In the genomic region with DNA sequence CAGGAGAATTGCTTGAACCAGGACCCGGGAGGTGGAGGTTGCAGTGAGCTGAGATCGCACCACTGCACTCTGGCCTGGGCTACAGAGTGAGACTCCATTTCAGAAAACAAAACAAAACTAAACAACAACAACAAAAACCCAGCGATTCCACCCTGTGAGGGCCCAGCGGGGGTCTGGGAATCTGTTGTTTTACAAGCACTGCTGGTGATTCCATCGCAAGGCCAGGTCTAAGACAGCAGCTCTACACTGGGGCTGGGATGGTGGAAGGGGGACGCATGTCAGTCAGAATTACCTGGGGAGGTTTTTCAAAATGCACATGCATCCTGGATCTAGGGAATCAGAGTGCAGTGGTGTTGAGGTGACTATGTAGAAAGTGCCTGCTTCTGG, we compare ENCODE assay signal across 21 cellular contexts.
DNase-seq lines count a peak whose midpoint lies in the region; ATAC-seq and TF ChIP-seq lines count a peak whose summit lies in the region.
"Had no signal": no experiment of that assay in that cellular context is flagged by ENCODE, and none has a peak within 500 bp of the region (broad histone marks: within the 10 kb centered on the region; RNA-seq: fewer than 3 reads in every experiment).

No MANE protein-coding gene starts in this region.

- peaks cover 59% of the 10 kb centered on the region for H3K4me1 Mint-ChIP-seq in activated CD4-positive, alpha-beta memory T cell treated with anti-CD3 and anti-CD28 coated beads for 36 hours (ENCODE audit: low read depth)
- H3K4me1 Mint-ChIP-seq in activated CD4-positive, alpha-beta memory T cell treated with anti-CD3 and anti-CD28 coated beads, Interleukin-2, amount 10 ng/mL, durations not matched to agents 7 days and 5 days = peaks cover 23% of the 10 kb centered on the region
- H3K4me1 Mint-ChIP-seq in CD8-positive, alpha-beta memory T cell = peaks cover 0 to 5% (median 0%) of the 10 kb centered on the region in 3 donors
- H3K4me1 Mint-ChIP-seq in T-helper 17 cell (peaks cover 27% of the 10 kb centered on the region), neural progenitor cell (no peaks in the 10 kb centered on the region)

- peak overlapping the region; percentile 25 for H3K4me3 ChIP-seq in CD8-positive, alpha-beta memory T cell (ENCODE audit: low read length)
- H3K4me3 ChIP-seq in neural progenitor cell = no peak overlapping the region
- no peak overlapping the region for H3K4me3 ChIP-seq in heart left ventricle
- H3K4me3 ChIP-seq: adrenal gland, Peyer's patch, psoas muscle had no signal

- no peaks in the 10 kb centered on the region for H4K20me1 ChIP-seq in neural progenitor cell (ENCODE audit: low read depth)

- H3K4me1 ChIP-seq in CD8-positive, alpha-beta memory T cell (ENCODE audit: insufficient read depth, low read length) = peaks cover 43% of the 10 kb centered on the region
- H3K4me1 ChIP-seq in neural progenitor cell (no peaks in the 10 kb centered on the region), heart left ventricle (peaks cover 0 to 30% (median 0%) of the 10 kb centered on the region in 12 donors)
- H3K4me1 ChIP-seq: adrenal gland, Peyer's patch, psoas muscle had no signal

- DNase-seq in activated CD4-positive, alpha-beta memory T cell treated with anti-CD3 and anti-CD28 coated beads for 36 hours = no peak
- no peak for DNase-seq in activated CD4-positive, alpha-beta memory T cell treated with anti-CD3 and anti-CD28 coated beads, Interleukin-2, amount 10 ng/mL, durations not matched to agents 7 days and 5 days
- no peak for DNase-seq in CD8-positive, alpha-beta memory T cell
- DNase-seq in T-helper 17 cell (no peak), neural progenitor cell (ENCODE audit: low spot score) (peak; percentile 8), heart left ventricle (no peak), activated gamma-delta T cell (lab: John Stamatoyannopoulos, UW) (no peak), D341Med (ENCODE audit: low spot score) (no peak)
- DNase-seq: activated CD4-positive, alpha-beta T cell treated with anti-CD3 and anti-CD28 coated beads for 1 hour; adrenal gland; brain microvascular endothelial cell; effector CD4-positive, alpha-beta T cell; erythroblast; foreskin fibroblast; NCI-H1436 treated with DMSO at 0.1 percent for 48 hours; NCI-H510A; Peyer's patch; psoas muscle; stimulated activated CD8-positive, alpha-beta memory T cell treated with anti-CD3 and anti-CD28 coated beads, Interleukin-4, amount 100 ng/mL, for 48 hours had no signal

- no peaks in the 10 kb centered on the region for H3K79me2 ChIP-seq in neural progenitor cell (ENCODE audit: low read depth)

- peak overlapping the region; percentile 34 for H3K27ac Mint-ChIP-seq in activated CD4-positive, alpha-beta memory T cell treated with anti-CD3 and anti-CD28 coated beads for 36 hours
- H3K27ac Mint-ChIP-seq in activated CD4-positive, alpha-beta memory T cell treated with anti-CD3 and anti-CD28 coated beads, Interleukin-2, amount 10 ng/mL, durations not matched to agents 7 days and 5 days = no peak overlapping the region
- H3K27ac Mint-ChIP-seq in CD8-positive, alpha-beta memory T cell = no peak overlapping the region
- no peak overlapping the region for H3K27ac Mint-ChIP-seq in T-helper 17 cell
- H3K27ac Mint-ChIP-seq in neural progenitor cell = no peak overlapping the region
- H3K27ac Mint-ChIP-seq: type B pancreatic cell had no signal

- H3K4me2 ChIP-seq in neural progenitor cell = no peak overlapping the region

- H3K27ac ChIP-seq in CD8-positive, alpha-beta memory T cell (ENCODE audit: low read depth, low read length) = no peak overlapping the region
- no peak overlapping the region for H3K27ac ChIP-seq in neural progenitor cell
- H3K27ac ChIP-seq in heart left ventricle = no peak overlapping the region
- H3K27ac ChIP-seq: adrenal gland, brain microvascular endothelial cell, neutrophil, psoas muscle had no signal

- H3K9me3 ChIP-seq in CD8-positive, alpha-beta memory T cell (ENCODE audit: low read length) = no peaks in the 10 kb centered on the region
- H3K9me3 ChIP-seq in T-helper 17 cell (ENCODE audit: control insufficient read depth, low read length, poor library complexity, severe bottlenecking) (no peaks in the 10 kb centered on the region), neural progenitor cell (ENCODE audit: low read depth) (no peaks in the 10 kb centered on the region), heart left ventricle (no peaks in the 10 kb centered on the region)
- H3K9me3 ChIP-seq: adrenal gland, neutrophil, Peyer's patch, psoas muscle had no signal

- no peak for TF ChIP-seq POLR2A in heart left ventricle (IDR thresholded peaks at IDR 0.05)

- H3K27me3 Mint-ChIP-seq in activated CD4-positive, alpha-beta memory T cell treated with anti-CD3 and anti-CD28 coated beads for 36 hours = no peaks in the 10 kb centered on the region
- H3K27me3 Mint-ChIP-seq in activated CD4-positive, alpha-beta memory T cell treated with anti-CD3 and anti-CD28 coated beads, Interleukin-2, amount 10 ng/mL, durations not matched to agents 7 days and 5 days = peaks cover 8% of the 10 kb centered on the region
- peaks cover 0 to 3% of the 10 kb centered on the region in 2 donors for H3K27me3 Mint-ChIP-seq in CD8-positive, alpha-beta memory T cell
- H3K27me3 Mint-ChIP-seq in T-helper 17 cell (no peaks in the 10 kb centered on the region), neural progenitor cell (ENCODE audit: insufficient read depth, low read depth) (no peaks in the 10 kb centered on the region)

- no peak overlapping the region for H3K4me3 Mint-ChIP-seq in activated CD4-positive, alpha-beta memory T cell treated with anti-CD3 and anti-CD28 coated beads for 36 hours
- H3K4me3 Mint-ChIP-seq in activated CD4-positive, alpha-beta memory T cell treated with anti-CD3 and anti-CD28 coated beads, Interleukin-2, amount 10 ng/mL, durations not matched to agents 7 days and 5 days = no peak overlapping the region
- H3K4me3 Mint-ChIP-seq in CD8-positive, alpha-beta memory T cell = no peak overlapping the region
- H3K4me3 Mint-ChIP-seq in T-helper 17 cell (peak overlapping the region; percentile 46), neural progenitor cell (no peak overlapping the region)
- H3K4me3 Mint-ChIP-seq: type B pancreatic cell had no signal

- no peak overlapping the region for H3K9ac ChIP-seq in neural progenitor cell

- H3K9me3 Mint-ChIP-seq in activated CD4-positive, alpha-beta memory T cell treated with anti-CD3 and anti-CD28 coated beads for 36 hours = no peaks in the 10 kb centered on the region
- H3K9me3 Mint-ChIP-seq in activated CD4-positive, alpha-beta memory T cell treated with anti-CD3 and anti-CD28 coated beads, Interleukin-2, amount 10 ng/mL, durations not matched to agents 7 days and 5 days = no peaks in the 10 kb centered on the region
- H3K9me3 Mint-ChIP-seq in CD8-positive, alpha-beta memory T cell = no peaks in the 10 kb centered on the region
- H3K9me3 Mint-ChIP-seq in neural progenitor cell = no peaks in the 10 kb centered on the region

- WGBS in heart left ventricle, 4 donors = 86 to 90% (median 89%) methylated on average over 6 of the region's 6 CpGs

- H2AFZ ChIP-seq in neural progenitor cell (replicated peaks) = no peak overlapping the region

- POLR2A ChIA-PET in activated CD4-positive, alpha-beta memory T cell treated with anti-CD3 and anti-CD28 coated beads for 36 hours (lab: Charles Lee) = interaction anchor here (1.0 to 1.4 kb wide), 2 partner anchors 44 to 187 kb away, joined by 3 read pairs; no protein-coding TSS in a partner anchor
- POLR2A ChIA-PET in activated CD4-positive, alpha-beta memory T cell treated with anti-CD3 and anti-CD28 coated beads, Interleukin-2, amount 10 ng/mL, durations not matched to agents 7 days and 5 days (lab: Charles Lee) = interaction anchor here (0.9 to 1.4 kb wide), 2 partner anchors 130 to 147 kb away, joined by 3 to 4 read pairs; a partner anchor contains a TSS
- POLR2A ChIA-PET in CD8-positive, alpha-beta memory T cell (lab: Charles Lee) = no interaction called here

- TF ChIP-seq CTCF in neural progenitor cell (IDR thresholded peaks at IDR 0.05) (no peak), heart left ventricle (IDR thresholded peaks at IDR 0.05) (no peak)

- H3K36me3 ChIP-seq in CD8-positive, alpha-beta memory T cell (ENCODE audit: insufficient read depth, low read length) = no peaks in the 10 kb centered on the region
- H3K36me3 ChIP-seq in neural progenitor cell = no peaks in the 10 kb centered on the region
- no peaks in the 10 kb centered on the region for H3K36me3 ChIP-seq in heart left ventricle
- H3K36me3 ChIP-seq: adrenal gland, brain microvascular endothelial cell, Peyer's patch had no signal

- H3K27me3 ChIP-seq in CD8-positive, alpha-beta memory T cell (ENCODE audit: insufficient read depth, low read length, poor library complexity, severe bottlenecking) = no peaks in the 10 kb centered on the region
- H3K27me3 ChIP-seq in neural progenitor cell (no peaks in the 10 kb centered on the region), heart left ventricle (no peaks in the 10 kb centered on the region)
- H3K27me3 ChIP-seq: adrenal gland, brain microvascular endothelial cell, neutrophil, Peyer's patch had no signal

- H3K36me3 Mint-ChIP-seq in activated CD4-positive, alpha-beta memory T cell treated with anti-CD3 and anti-CD28 coated beads for 36 hours = no peaks in the 10 kb centered on the region
- H3K36me3 Mint-ChIP-seq in activated CD4-positive, alpha-beta memory T cell treated with anti-CD3 and anti-CD28 coated beads, Interleukin-2, amount 10 ng/mL, durations not matched to agents 7 days and 5 days (ENCODE audit: low read depth) = peaks cover 11% of the 10 kb centered on the region
- no peaks in the 10 kb centered on the region for H3K36me3 Mint-ChIP-seq in CD8-positive, alpha-beta memory T cell
- H3K36me3 Mint-ChIP-seq in T-helper 17 cell (ENCODE audit: low read depth) (peaks cover 4% of the 10 kb centered on the region), neural progenitor cell (no peaks in the 10 kb centered on the region)
- H3K36me3 Mint-ChIP-seq: type B pancreatic cell had no signal

- CTCF ChIA-PET in activated CD4-positive, alpha-beta memory T cell treated with anti-CD3 and anti-CD28 coated beads for 36 hours (lab: Charles Lee) = interaction anchor here (0.9 to 1.2 kb wide), 2 partner anchors 13 to 164 kb away, joined by 3 to 4 read pairs; no protein-coding TSS in a partner anchor
- CTCF ChIA-PET in activated CD4-positive, alpha-beta memory T cell treated with anti-CD3 and anti-CD28 coated beads, Interleukin-2, amount 10 ng/mL, durations not matched to agents 7 days and 5 days (lab: Charles Lee) = no interaction called here
- CTCF ChIA-PET in CD8-positive, alpha-beta memory T cell (lab: Charles Lee) = no interaction called here

- ATAC-seq in T-helper 17 cell = no peak
- no peak for ATAC-seq in heart left ventricle
- ATAC-seq: psoas muscle had no signal

- intact Hi-C loops in activated CD4-positive, alpha-beta memory T cell treated with anti-CD3 and anti-CD28 coated beads for 36 hours (cut with micrococcal nuclease) = loop anchor here (2.0 to 10.0 kb wide), 3 partner anchors 13 to 673 kb away; a partner anchor contains a TSS
- intact Hi-C loops in heart left ventricle (cut with DNase I) = no loop called here

- no peaks in the 10 kb centered on the region for H3F3A ChIP-seq in neural progenitor cell (ENCODE audit: low read depth)
